33 cellular contexts compared by ENCODE assay signal in the genomic region with DNA sequence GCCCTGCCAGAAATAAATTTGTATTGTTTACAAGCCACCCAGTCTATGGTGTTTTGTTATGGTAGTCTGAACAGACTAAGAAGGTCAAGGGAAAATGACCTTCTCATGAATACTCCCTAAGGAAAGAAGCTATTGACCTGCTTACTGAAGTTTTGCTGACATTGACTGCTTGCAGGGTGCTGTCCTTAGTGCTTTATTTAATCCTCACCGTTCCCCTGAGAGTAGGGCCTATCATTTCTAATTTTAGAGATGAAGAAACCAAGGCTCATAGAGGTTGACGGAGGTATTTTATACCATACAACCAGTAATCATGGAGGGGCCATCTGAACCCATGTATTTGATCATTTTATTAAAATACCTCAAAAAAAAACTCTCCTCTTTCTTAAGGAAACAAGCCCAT.
"Had no signal": no experiment of that assay in that cellular context is flagged by ENCODE, and none has a peak within 500 bp of the region (broad histone marks: within the 10 kb centered on the region; RNA-seq: fewer than 3 reads in every experiment).

No MANE protein-coding gene starts in this region.

- H3K4me3 Mint-ChIP-seq: activated CD4-positive, alpha-beta T cell treated with anti-CD3 and anti-CD28 coated beads, Interleukin-2, amount 10 ng/mL, durations not matched to agents 24 days and 14 days; activated CD8-positive, alpha-beta T cell treated with anti-CD3 and anti-CD28 coated beads for 36 hours; activated naive CD8-positive, alpha-beta T cell treated with anti-CD3 and anti-CD28 coated beads for 36 hours; activated T-cell treated with anti-CD3 and anti-CD28 coated beads, Interleukin-2, amount 50 U/mL, for 72 hours; activated T-helper 17 cell treated with anti-CD3 and anti-CD28 coated beads, Interleukin-2, amount 50 U/mL, for 72 hours; central memory CD8-positive, alpha-beta T cell; T-helper 2 cell treated with Interferon-gamma antibody and Interleukin-4, amounts not matched to agents 5 μg/mL and 100 μg/mL, for 36 hours had no signal

- ATAC-seq: activated CD8-positive, alpha-beta T cell treated with anti-CD3 and anti-CD28 coated beads for 36 hours; activated T-cell treated with anti-CD3 and anti-CD28 coated beads, Interleukin-2, amount 50 U/mL, for 72 hours; activated T-helper 17 cell treated with anti-CD3 and anti-CD28 coated beads, Interleukin-2, amount 50 U/mL, for 72 hours; PC-3 had no signal

- H3K9me3 ChIP-seq: MG63, Peyer's patch had no signal

- H3K27ac Mint-ChIP-seq: activated CD4-positive, alpha-beta T cell treated with anti-CD3 and anti-CD28 coated beads, Interleukin-2, amount 10 ng/mL, durations not matched to agents 24 days and 14 days; activated CD8-positive, alpha-beta T cell treated with anti-CD3 and anti-CD28 coated beads for 36 hours; activated naive CD8-positive, alpha-beta T cell treated with anti-CD3 and anti-CD28 coated beads for 36 hours; activated T-cell treated with anti-CD3 and anti-CD28 coated beads, Interleukin-2, amount 50 U/mL, for 72 hours; activated T-helper 17 cell treated with anti-CD3 and anti-CD28 coated beads, Interleukin-2, amount 50 U/mL, for 72 hours; T-helper 2 cell treated with Interferon-gamma antibody and Interleukin-4, amounts not matched to agents 5 μg/mL and 100 μg/mL, for 36 hours had no signal

- H3K9me3 Mint-ChIP-seq: activated CD4-positive, alpha-beta T cell treated with anti-CD3 and anti-CD28 coated beads, Interleukin-2, amount 10 ng/mL, durations not matched to agents 24 days and 14 days; activated CD8-positive, alpha-beta T cell treated with anti-CD3 and anti-CD28 coated beads for 36 hours; activated naive CD8-positive, alpha-beta T cell treated with anti-CD3 and anti-CD28 coated beads for 36 hours; activated T-cell treated with anti-CD3 and anti-CD28 coated beads, Interleukin-2, amount 50 U/mL, for 72 hours; activated T-helper 17 cell treated with anti-CD3 and anti-CD28 coated beads, Interleukin-2, amount 50 U/mL, for 72 hours; central memory CD8-positive, alpha-beta T cell; T-helper 2 cell treated with Interferon-gamma antibody and Interleukin-4, amounts not matched to agents 5 μg/mL and 100 μg/mL, for 36 hours had no signal

- H3K27me3 Mint-ChIP-seq: activated CD8-positive, alpha-beta T cell treated with anti-CD3 and anti-CD28 coated beads for 36 hours; activated naive CD8-positive, alpha-beta T cell treated with anti-CD3 and anti-CD28 coated beads for 36 hours; activated T-helper 17 cell treated with anti-CD3 and anti-CD28 coated beads, Interleukin-2, amount 50 U/mL, for 72 hours had no signal

- H3K4me1 Mint-ChIP-seq: activated CD4-positive, alpha-beta T cell treated with anti-CD3 and anti-CD28 coated beads, Interleukin-2, amount 10 ng/mL, durations not matched to agents 24 days and 14 days; activated naive CD8-positive, alpha-beta T cell treated with anti-CD3 and anti-CD28 coated beads for 36 hours; activated T-helper 17 cell treated with anti-CD3 and anti-CD28 coated beads, Interleukin-2, amount 50 U/mL, for 72 hours; central memory CD8-positive, alpha-beta T cell had no signal

- H3K36me3 ChIP-seq: brain microvascular endothelial cell, MG63, Peyer's patch had no signal

- FAIRE-seq: TTC549 had no signal

- H3K4me3 ChIP-seq: MG63, Peyer's patch had no signal

- H3K27ac ChIP-seq: brain microvascular endothelial cell, Peyer's patch had no signal

- H3K27me3 ChIP-seq: brain microvascular endothelial cell, MG63, Peyer's patch had no signal

- DNase-seq: activated CD4-positive, alpha-beta T cell treated with anti-CD3 and anti-CD28 coated beads, Interleukin-2, amount 10 ng/mL, durations not matched to agents 24 days and 14 days; activated CD4-positive, alpha-beta T cell treated with anti-CD3 and anti-CD28 coated beads, Interleukin-2, amount 50 U/mL, for 4 hours; activated CD8-positive, alpha-beta T cell treated with anti-CD3 and anti-CD28 coated beads for 36 hours; activated effector memory CD4-positive, alpha-beta T cell treated with anti-CD3 and anti-CD28 coated beads, Interleukin-2, amount 50 U/mL, for 16 hours; activated naive CD4-positive, alpha-beta T cell; activated naive CD4-positive, alpha-beta T cell treated with anti-CD3 and anti-CD28 coated beads, Interleukin-2, amount 50 U/mL, for 16 hours; activated naive CD8-positive, alpha-beta T cell treated with anti-CD3 and anti-CD28 coated beads for 36 hours; activated T-cell treated with anti-CD3 and anti-CD28 coated beads, Interleukin-2, amount 50 U/mL, for 1 hour; activated T-cell treated with anti-CD3 and anti-CD28 coated beads, Interleukin-2, amount 50 U/mL, for 72 hours; amniotic stem cell; aorta; brain microvascular endothelial cell; Kasumi-1; KG1; MG63; NCI-H1048; NCI-H1436 treated with DMSO at 0.1 percent for 48 hours; NCI-H1694 treated with DMSO at 0.1 percent for 48 hours; NCI-H2029; NCI-H2107; NCI-H2171; NCI-H510A; NCI-H526; NCI-H748 treated with DMSO at 0.1 percent for 48 hours; NK-92 treated with Interleukin-12 subunit alpha and Interleukin-12 subunit beta, amount 100 ng/mL, for 24 hours; PC-3; Peyer's patch; RPMI8226; SW 1271 had no signal

- H3K36me3 Mint-ChIP-seq: activated naive CD8-positive, alpha-beta T cell treated with anti-CD3 and anti-CD28 coated beads for 36 hours had no signal
